In genomic region chr2:50765146-50765545, GRCh38 we compare ENCODE assay signal across 20 cellular contexts.
"Had no signal": no experiment of that assay in that cellular context is flagged by ENCODE, and none has a peak within 500 bp of the region (broad histone marks: within the 10 kb centered on the region; RNA-seq: fewer than 3 reads in every experiment).

No MANE protein-coding gene starts in this region.

- H3K4me3 ChIP-seq: coronary artery, heart left ventricle, lung, ovary, right lobe of liver, suprapubic skin, thyroid gland, upper lobe of left lung, uterus had no signal

- DNase-seq: effector CD4-positive, alpha-beta T cell; heart left ventricle; hypothalamus; left ventricle myocardium superior; mesenchymal stem cell; naive B cell; ovary; retina; right lobe of liver; stimulated activated CD4-positive, alpha-beta T cell treated with anti-CD3 and anti-CD28 coated beads, Interleukin-4, amount 100 ng/mL, for 1 hour; stimulated activated CD8-positive, alpha-beta memory T cell treated with anti-CD3 and anti-CD28 coated beads, Interleukin-4, amount 100 ng/mL, for 48 hours; stimulated activated naive CD8-positive, alpha-beta T cell treated with anti-CD3 and anti-CD28 coated beads, Interleukin-15, Interleukin-2, amounts not matched to agents 100 U/mL and 50 U/mL, for 24 hours; thyroid gland; upper lobe of left lung; uterus had no signal

- H3K4me1 ChIP-seq: heart left ventricle, right lobe of liver, suprapubic skin, thyroid gland, upper lobe of left lung, uterus had no signal

- H3K4me3 Mint-ChIP-seq: naive B cell; stimulated activated effector memory CD8-positive, alpha-beta T cell treated with anti-CD3 and anti-CD28 coated beads, Interleukin-12 subunit alpha, Interleukin-12 subunit beta, amount 100 ng/mL, for 72 hours had no signal

- H3K27me3 Mint-ChIP-seq: naive B cell had no signal

- H3K36me3 Mint-ChIP-seq: naive B cell; stimulated activated effector memory CD8-positive, alpha-beta T cell treated with anti-CD3 and anti-CD28 coated beads, Interleukin-12 subunit alpha, Interleukin-12 subunit beta, amount 100 ng/mL, for 72 hours had no signal

- ATAC-seq: esophagus mucosa; heart left ventricle; left ventricle myocardium superior; right lobe of liver; stimulated activated effector memory CD8-positive, alpha-beta T cell treated with anti-CD3 and anti-CD28 coated beads, Interleukin-12 subunit alpha, Interleukin-12 subunit beta, amount 100 ng/mL, for 72 hours; stimulated activated naive CD8-positive, alpha-beta T cell treated with anti-CD3 and anti-CD28 coated beads, Interleukin-15, Interleukin-2, amounts not matched to agents 100 U/mL and 50 U/mL, for 24 hours had no signal

- H3K27me3 ChIP-seq: heart left ventricle, ovary, right lobe of liver, suprapubic skin, thyroid gland, upper lobe of left lung, uterus had no signal

- H3K27ac ChIP-seq: coronary artery, heart left ventricle, ovary, right lobe of liver, suprapubic skin, thyroid gland, upper lobe of left lung, uterus had no signal

- H3K27ac Mint-ChIP-seq: stimulated activated effector memory CD8-positive, alpha-beta T cell treated with anti-CD3 and anti-CD28 coated beads, Interleukin-12 subunit alpha, Interleukin-12 subunit beta, amount 100 ng/mL, for 72 hours had no signal

- H3K36me3 ChIP-seq: heart left ventricle, ovary, right lobe of liver, suprapubic skin, thyroid gland, upper lobe of left lung, uterus had no signal

- H3K4me1 Mint-ChIP-seq: naive B cell; stimulated activated effector memory CD8-positive, alpha-beta T cell treated with anti-CD3 and anti-CD28 coated beads, Interleukin-12 subunit alpha, Interleukin-12 subunit beta, amount 100 ng/mL, for 72 hours had no signal

- H3K9me3 ChIP-seq: heart left ventricle, ovary, right lobe of liver, suprapubic skin, thyroid gland, upper lobe of left lung, uterus had no signal
